In the genomic region with DNA sequence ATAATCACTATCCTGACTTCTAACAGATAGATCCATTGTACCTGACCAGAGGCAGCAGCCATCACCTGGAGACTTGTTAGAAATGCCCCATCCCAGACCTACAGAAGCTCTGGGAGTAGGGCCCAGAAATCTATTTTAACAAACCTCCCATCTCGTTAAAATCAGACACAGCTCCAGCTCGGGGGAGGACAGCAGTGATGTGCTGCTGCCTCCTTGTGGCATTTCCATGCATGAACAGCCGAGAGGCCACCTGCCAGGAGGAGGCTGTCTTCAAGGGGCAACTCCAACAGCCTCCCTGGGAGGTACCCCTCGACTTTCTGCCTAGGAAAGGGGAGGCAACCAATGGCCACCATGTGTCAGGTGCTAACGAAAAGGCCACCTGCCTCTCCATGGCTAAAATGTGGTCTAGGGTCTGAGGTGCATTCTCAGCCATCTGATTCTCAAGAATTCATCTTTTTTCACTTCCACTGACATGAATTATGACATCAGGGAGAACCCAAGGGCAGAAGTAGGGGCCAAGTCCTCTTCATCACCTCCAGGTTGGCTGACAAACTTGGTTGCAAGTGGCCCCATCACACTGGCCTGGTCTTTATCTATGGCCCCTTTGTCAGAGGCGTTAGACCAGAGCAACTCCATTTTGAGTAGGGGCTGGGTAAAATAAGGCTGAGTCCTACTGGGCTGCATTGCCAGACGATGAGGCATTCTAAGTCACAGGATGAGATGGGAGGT, we compare ENCODE assay signal across 9 cellular contexts. TPM values are rescaled to one million over a fixed set of nuclear protein-coding genes. Genes with fewer than 3 reads are reported as not detected.
A peak's percentile ranks its signal among the peaks of the same experiment; 100 is the strongest.
DNase-seq lines count a peak whose midpoint lies in the region; ATAC-seq and TF ChIP-seq lines count a peak whose summit lies in the region.
"Had no signal": no experiment of that assay in that cellular context is flagged by ENCODE, and none has a peak within 500 bp of the region (broad histone marks: within the 10 kb centered on the region; RNA-seq: fewer than 3 reads in every experiment).

No MANE protein-coding gene starts in this region.

- no peak overlapping the region for H4K12ac ChIP-seq in trophoblast cell (ENCODE audit: low read depth, low read length)

- H3K4me2 ChIP-seq in trophoblast cell (ENCODE audit: low read length) = no peak overlapping the region

- no peak overlapping the region for H3K14ac ChIP-seq in trophoblast cell (ENCODE audit: low read length)

- H2BK12ac ChIP-seq in trophoblast cell (ENCODE audit: low read length) = no peak overlapping the region

- peak; percentile 79 to 97 (median 86) for TF ChIP-seq CTCF in vagina (IDR thresholded peaks at IDR 0.05)

- peaks cover 35% of the 10 kb centered on the region for H3K4me1 Mint-ChIP-seq in activated naive CD4-positive, alpha-beta T cell treated with anti-CD3 and anti-CD28 coated beads, Interleukin-2, amount 10 ng/mL, durations not matched to agents 7 days and 5 days

- no peak overlapping the region for H4K8ac ChIP-seq in trophoblast cell (ENCODE audit: low read depth, low read length)

- H3K9ac ChIP-seq in trophoblast cell (ENCODE audit: low read length) = no peak overlapping the region

- H3K9me3 ChIP-seq in trophoblast cell (ENCODE audit: insufficient read depth, low read depth, low read length) (peaks cover 3% of the 10 kb centered on the region), vagina (no peaks in the 10 kb centered on the region)

- intact Hi-C loops in vagina (cut with DNase I) = loop anchor here (2.0 kb wide), 1 partner anchor 49 kb away; no protein-coding TSS in a partner anchor

- H4K91ac ChIP-seq in trophoblast cell (ENCODE audit: low read depth, low read length) = no peak overlapping the region

- no peak for TF ChIP-seq POLR2A in vagina (IDR thresholded peaks at IDR 0.05)

- no peak overlapping the region for H2BK5ac ChIP-seq in trophoblast cell (ENCODE audit: low read depth, low read length, poor library complexity)

- H3K27ac ChIP-seq in trophoblast cell (ENCODE audit: low read depth, low read length) (no peak overlapping the region), vagina (peak overlapping the region; percentile 54)
- H3K27ac ChIP-seq: SK-N-MC had no signal

- no peak overlapping the region for H3K23ac ChIP-seq in trophoblast cell (ENCODE audit: low read length)

- no peaks in the 10 kb centered on the region for H3K79me2 ChIP-seq in trophoblast cell (ENCODE audit: control insufficient read depth, insufficient read depth, low read length, poor library complexity)

- H3K36me3 ChIP-seq in trophoblast cell (ENCODE audit: control insufficient read depth in 1 of 2, insufficient read depth in 2 of 2, low read length in 2 of 2) (no peaks in the 10 kb centered on the region), vagina (no peaks in the 10 kb centered on the region)

- DNase-seq in COR-L47 (lab: John Stamatoyannopoulos, UW) (peak; percentile 46), RPMI7951 (ENCODE audit: low read depth) (peak; percentile 72), globus pallidus (ENCODE audit: low spot score) (peak; percentile 78), trophoblast cell (peak; percentile 38 to 76), vagina (ENCODE audit: extremely low spot score in 2 of 2) (no peak)
- peak; percentile 77 for DNase-seq in activated naive CD4-positive, alpha-beta T cell treated with anti-CD3 and anti-CD28 coated beads, Interleukin-2, amount 10 ng/mL, durations not matched to agents 7 days and 5 days

- H3K4me3 ChIP-seq in trophoblast cell (ENCODE audit: low read depth, low read length) (no peak overlapping the region), vagina (no peak overlapping the region)
- H3K4me3 ChIP-seq: SK-N-MC had no signal

- no peak overlapping the region for H3K27ac Mint-ChIP-seq in activated naive CD4-positive, alpha-beta T cell treated with anti-CD3 and anti-CD28 coated beads, Interleukin-2, amount 10 ng/mL, durations not matched to agents 7 days and 5 days

- H2AFZ ChIP-seq in trophoblast cell (ENCODE audit: insufficient read depth, low read length, poor library complexity) = no peak overlapping the region

- no peak overlapping the region for H2BK120ac ChIP-seq in trophoblast cell (ENCODE audit: insufficient read depth, low read length, poor library complexity)

- no peak overlapping the region for H2AK5ac ChIP-seq in trophoblast cell (ENCODE audit: low read length)

- H3K79me1 ChIP-seq in trophoblast cell (ENCODE audit: low read length) = no peaks in the 10 kb centered on the region

- no peak overlapping the region for H3K4ac ChIP-seq in trophoblast cell (ENCODE audit: low read depth, low read length)

- H3K4me1 ChIP-seq in trophoblast cell (ENCODE audit: control insufficient read depth in 1 of 2, insufficient read depth in 2 of 2, low read length in 2 of 2) (peaks cover 3 to 5% of the 10 kb centered on the region in 2 experiments), vagina (peaks cover 18% of the 10 kb centered on the region)

- H3K18ac ChIP-seq in trophoblast cell (ENCODE audit: low read length) = no peak overlapping the region

- H3K36me3 Mint-ChIP-seq in activated naive CD4-positive, alpha-beta T cell treated with anti-CD3 and anti-CD28 coated beads, Interleukin-2, amount 10 ng/mL, durations not matched to agents 7 days and 5 days = peaks cover 7% of the 10 kb centered on the region

- H3K9me3 Mint-ChIP-seq in activated naive CD4-positive, alpha-beta T cell treated with anti-CD3 and anti-CD28 coated beads, Interleukin-2, amount 10 ng/mL, durations not matched to agents 7 days and 5 days = peaks cover 14% of the 10 kb centered on the region

- no peak overlapping the region for H3K4me3 Mint-ChIP-seq in activated naive CD4-positive, alpha-beta T cell treated with anti-CD3 and anti-CD28 coated beads, Interleukin-2, amount 10 ng/mL, durations not matched to agents 7 days and 5 days

- H3K27me3 Mint-ChIP-seq in activated naive CD4-positive, alpha-beta T cell treated with anti-CD3 and anti-CD28 coated beads, Interleukin-2, amount 10 ng/mL, durations not matched to agents 7 days and 5 days = peaks cover 6% of the 10 kb centered on the region

- WGBS in trophoblast cell (ENCODE audit: extremely low coverage, insufficient coverage, insufficient read length) = no CpG with 5 or more reads among the region's 7 CpGs

- CTCF ChIA-PET in activated naive CD4-positive, alpha-beta T cell treated with anti-CD3 and anti-CD28 coated beads, Interleukin-2, amount 10 ng/mL, durations not matched to agents 7 days and 5 days (lab: Charles Lee) = interaction anchor here (0.8 to 7.5 kb wide), 13 partner anchors 9 to 515 kb away, joined by 3 to 98 read pairs (median 4); a partner anchor contains a TSS

- peak; percentile 74 for ATAC-seq in HG03108 (IDR thresholded peaks at IDR 0.05; ENCODE audit: unreplicated experiment)
- no peak for ATAC-seq in GM19467 (IDR thresholded peaks at IDR 0.05; ENCODE audit: unreplicated experiment)

- H3K27me3 ChIP-seq in trophoblast cell (ENCODE audit: insufficient read depth, low read length) (no peaks in the 10 kb centered on the region), vagina (no peaks in the 10 kb centered on the region)

RNA-seq across cellular contexts. Expression of a gene that starts 12.2 kb away (rescaled TPM):
- not detected in 2 replicates for total RNA-seq in RPMI7951 (2014; rRNA removed; shearing (Covaris generic))
- not detected in 2 replicates for polyA plus RNA-seq in trophoblast cell (2013)
- total RNA-seq in vagina = 1.5 TPM

RNA-seq across cellular contexts. Expression of a gene that starts 18.3 kb away (rescaled TPM):
- total RNA-seq in RPMI7951 (2014; rRNA removed; shearing (Covaris generic)) = not detected in 2 replicates
- polyA plus RNA-seq in trophoblast cell (2013) = not detected in 2 replicates
- total RNA-seq in vagina = 134 TPM

Comparison
In these comparisons a context has a peak if more than half of its experiments do, and no peak if none do; other contexts are left out.
1. DNase-seq: peak in COR-L47 (single experiment), RPMI7951 (single experiment), activated naive CD4-positive, alpha-beta T cell treated with anti-CD3 and anti-CD28 coated beads, Interleukin-2, amount 10 ng/mL, durations not matched to agents 7 days and 5 days (single experiment), globus pallidus (single experiment) and trophoblast cell (2 of 2); none in vagina (0 of 2).
2. RNA of a gene that starts 18.3 kb away (total RNA-seq): 134 TPM in vagina (single experiment); not detected in RPMI7951; every median in the first group is over 100 times any median in the second.